18 cellular contexts compared by ENCODE assay signal in the genomic region with DNA sequence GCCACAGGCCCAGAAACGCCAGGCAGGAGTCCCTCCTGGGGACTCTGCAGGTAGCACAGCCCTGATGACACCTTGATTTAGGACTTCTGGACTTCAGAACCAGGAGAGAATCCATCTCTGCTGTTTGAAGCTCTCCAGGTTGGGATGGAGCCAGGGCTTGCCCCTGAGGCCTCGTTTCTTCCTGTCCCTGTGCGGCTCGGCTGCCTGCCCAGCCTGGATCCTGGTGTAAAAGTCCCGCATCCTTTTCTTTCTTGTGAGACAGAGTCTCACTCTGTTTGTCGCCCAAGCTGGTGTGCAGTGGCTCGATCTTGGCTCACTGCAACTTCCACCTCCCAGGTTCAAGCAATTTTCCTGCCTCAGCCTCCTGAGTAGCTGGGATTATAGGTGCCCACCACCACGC. TPM values are rescaled to one million over a fixed set of nuclear protein-coding genes. Genes with fewer than 3 reads are reported as not detected.
A peak's percentile ranks its signal among the peaks of the same experiment; 100 is the strongest.
DNase-seq lines count a peak whose midpoint lies in the region; FAIRE-seq and TF ChIP-seq lines count a peak whose summit lies in the region.
"Had no signal": no experiment of that assay in that cellular context is flagged by ENCODE, and none has a peak within 500 bp of the region (broad histone marks: within the 10 kb centered on the region; RNA-seq: fewer than 3 reads in every experiment).

No MANE protein-coding gene starts in this region.

- in situ Hi-C loops in mammary epithelial cell (cut with MboI; ENCODE audit: low sequenced_read_pairs in 2 of 2): loop anchor here in 1 of 2 donors (10.0 kb wide), 1 partner anchor 58 kb away; no protein-coding TSS in a partner anchor

- H3K4me3 ChIP-seq in mammary epithelial cell (replicated peaks in 1 of 3; ENCODE audit: insufficient read depth in 1 of 3, low read depth in 2 of 3, low read length in 3 of 3): no peak overlapping the region
- H3K4me3 ChIP-seq in kidney (ENCODE audit: low read length in 2 of 2): no peak overlapping the region
- H3K4me3 ChIP-seq in osteoblast (ENCODE audit: insufficient read depth, low read length): no peak overlapping the region
- H3K4me3 ChIP-seq: GM23338 had no signal

- POLR2A ChIA-PET in MCF 10A (lab: Yijun Ruan, JAX): interaction anchor here (0.9 kb wide), 1 partner anchor 20 kb away, joined by 4 read pairs; no protein-coding TSS in a partner anchor

- H3K27ac Mint-ChIP-seq in MCF 10A (ENCODE audit: low read depth, unreplicated experiment): peak overlapping the region; percentile 22
- H3K27ac Mint-ChIP-seq: CD4-positive, alpha-beta T cell; GM23338; H9 had no signal

- intact Hi-C loops in MCF 10A (cut with micrococcal nuclease): no loop called here
- intact Hi-C loops in mammary epithelial cell (cut with micrococcal nuclease): no loop called here
- intact Hi-C loops in kidney (cut with DNase I): no loop called here

- CTCF ChIA-PET in MCF 10A (lab: Yijun Ruan, JAX): interaction anchor here (0.9 to 1.3 kb wide), 2 partner anchors 11 to 17 kb away, joined by 3 read pairs; no protein-coding TSS in a partner anchor
- CTCF ChIA-PET in mammary epithelial cell (lab: Charles Lee; ENCODE audit: low non-redundant PET): no interaction called here

- H3K9me3 Mint-ChIP-seq in MCF 10A (ENCODE audit: unreplicated experiment): no peaks in the 10 kb centered on the region
- H3K9me3 Mint-ChIP-seq: CD4-positive, alpha-beta T cell; GM23338; H9 had no signal

- dilution Hi-C loops in mammary epithelial cell (cut with HindIII; ENCODE audit: low sequenced_read_pairs): no loop called here

- H3K36me3 ChIP-seq in mammary epithelial cell (ENCODE audit: insufficient read depth, low read length): no peaks in the 10 kb centered on the region
- H3K36me3 ChIP-seq in kidney (ENCODE audit: control insufficient read depth in 1 of 2, insufficient read depth in 2 of 2, low read length in 2 of 2): no peaks in the 10 kb centered on the region
- no peaks in the 10 kb centered on the region for H3K36me3 ChIP-seq in osteoblast (ENCODE audit: insufficient read depth, low read length)

- H3K4me2 ChIP-seq in mammary epithelial cell (ENCODE audit: insufficient read depth, low read depth, low read length): no peak overlapping the region
- H3K4me2 ChIP-seq in osteoblast (ENCODE audit: insufficient read depth, low read length): no peak overlapping the region
- H3K4me2 ChIP-seq: GM23338 had no signal

- no peak for FAIRE-seq in kidney (lab: Jason Lieb, UNC)
- FAIRE-seq: GM12891, GM18507 had no signal

- no peak overlapping the region for H3K4me3 Mint-ChIP-seq in MCF 10A (ENCODE audit: unreplicated experiment)
- H3K4me3 Mint-ChIP-seq: CD4-positive, alpha-beta T cell; CD8-positive, alpha-beta memory T cell; GM23338; H9 had no signal

- no peaks in the 10 kb centered on the region for H4K20me1 ChIP-seq in mammary epithelial cell (ENCODE audit: insufficient read depth, low read length)
- no peaks in the 10 kb centered on the region for H4K20me1 ChIP-seq in osteoblast (ENCODE audit: insufficient read depth, low read length)

- H3K4me1 ChIP-seq in mammary epithelial cell (ENCODE audit: insufficient read depth, low read length): peaks cover 4% of the 10 kb centered on the region
- H3K4me1 ChIP-seq in kidney (ENCODE audit: control insufficient read depth in 1 of 2, insufficient read depth in 1 of 2, low read depth in 1 of 2, low read length in 2 of 2): peaks cover 0 to under 1% of the 10 kb centered on the region in 2 donors
- no peaks in the 10 kb centered on the region for H3K4me1 ChIP-seq in osteoblast (ENCODE audit: insufficient read depth, low read length)

- H3K27me3 Mint-ChIP-seq in MCF 10A (ENCODE audit: insufficient read depth, unreplicated experiment): peaks cover 8% of the 10 kb centered on the region

- no peak overlapping the region for H3K9ac ChIP-seq in mammary epithelial cell (ENCODE audit: insufficient read depth, low read length)
- no peak overlapping the region for H3K9ac ChIP-seq in kidney (ENCODE audit: low read length in 2 of 2)

- H3K9me3 ChIP-seq in mammary epithelial cell (replicated peaks; ENCODE audit: insufficient read depth, low read length): no peaks in the 10 kb centered on the region
- H3K9me3 ChIP-seq in kidney (ENCODE audit: control insufficient read depth in 1 of 2, low read length in 2 of 2): no peaks in the 10 kb centered on the region
- no peaks in the 10 kb centered on the region for H3K9me3 ChIP-seq in osteoblast (ENCODE audit: low read depth, low read length)

- BruUV-seq in MCF 10A (replicated peaks; lab: Mats Ljungman, UMichigan) (no TSS peak), mammary epithelial cell (replicated peaks; lab: Mats Ljungman, UMichigan) (no TSS peak)

- H2AFZ ChIP-seq in mammary epithelial cell (ENCODE audit: low read depth, low read length) (no peak overlapping the region), osteoblast (ENCODE audit: low read length) (no peak overlapping the region)
- H2AFZ ChIP-seq: GM23338 had no signal

- H3K27me3 ChIP-seq in mammary epithelial cell (ENCODE audit: insufficient read depth, low read length): no peaks in the 10 kb centered on the region
- H3K27me3 ChIP-seq in osteoblast (ENCODE audit: insufficient read depth, low read length): peaks cover 20% of the 10 kb centered on the region

- H3K36me3 Mint-ChIP-seq in MCF 10A (ENCODE audit: insufficient read depth, unreplicated experiment): no peaks in the 10 kb centered on the region

- TF ChIP-seq CTCF in MCF 10A (IDR thresholded peaks at IDR 0.05; ENCODE audit: unreplicated experiment): no peak
- no peak for TF ChIP-seq CTCF in mammary epithelial cell (conservative IDR thresholded peaks at IDR 0.05 in 1 of 2, IDR thresholded peaks at IDR 0.05 in 1 of 2; ENCODE audit: extremely low read depth in 1 of 2, insufficient read depth in 1 of 2, low read depth in 1 of 2, low read length in 2 of 2)
- no peak for TF ChIP-seq CTCF in C4-2B (conservative IDR thresholded peaks at IDR 0.05)
- no peak for TF ChIP-seq CTCF in kidney (IDR thresholded peaks at IDR 0.05; ENCODE audit: borderline replicate concordance, extremely low read depth, insufficient read depth)
- TF ChIP-seq CTCF in osteoblast (IDR thresholded peaks at IDR 0.05; ENCODE audit: extremely low read depth, low read depth, low read length): no peak

- H3K4me1 Mint-ChIP-seq in MCF 10A (ENCODE audit: insufficient read depth, unreplicated experiment): no peaks in the 10 kb centered on the region

- H3K79me2 ChIP-seq in mammary epithelial cell (ENCODE audit: insufficient read depth, low read length) (no peaks in the 10 kb centered on the region), osteoblast (ENCODE audit: insufficient read depth, low read length) (no peaks in the 10 kb centered on the region)

- 31% methylated on average over 6 of the region's 8 CpGs for WGBS in mammary epithelial cell (ENCODE audit: low coverage, missing lambda C conversion rate)

- H3K27ac ChIP-seq in mammary epithelial cell (ENCODE audit: insufficient read depth, low read depth, low read length): no peak overlapping the region
- peak overlapping the region; percentile 28 for H3K27ac ChIP-seq in C4-2B
- no peak overlapping the region for H3K27ac ChIP-seq in kidney (ENCODE audit: low read depth in 2 of 2, low read length in 2 of 2)
- H3K27ac ChIP-seq in osteoblast (ENCODE audit: low read depth, low read length): no peak overlapping the region
- no peak overlapping the region for H3K27ac ChIP-seq in caudate nucleus (ENCODE audit: low read depth, low read length)

- DNase-seq in MCF 10A (ENCODE audit: unreplicated experiment) (no peak), mammary epithelial cell (no peak), kidney (peak; percentile 4), osteoblast (ENCODE audit: insufficient read length, low spot score, missing footprints) (peak; percentile 11), caudate nucleus (lab: John Stamatoyannopoulos, UW) (no peak)
- no peak for DNase-seq in stimulated activated CD4-positive, alpha-beta T cell treated with anti-CD3 and anti-CD28 coated beads, Interleukin-4, amount 100 ng/mL, for 1 hour
- DNase-seq: C1 segment of cervical spinal cord; Calu3; CD4-positive, alpha-beta T cell; CD8-positive, alpha-beta memory T cell; DMS53; DMS79 treated with DMSO at 0.1 percent for 48 hours; GF-D8; H9 had no signal

RNA-seq across cellular contexts. Expression of a gene that starts 17.9 kb away (rescaled TPM):
- 85.8 and 89.7 TPM in 2 replicates for total RNA-seq in MCF 10A (2022)
- 10 to 100 TPM; 28.5 to 34.7 TPM for total RNA-seq in mammary epithelial cell
- polyA plus RNA-seq in mammary epithelial cell: 11.2 TPM
- 2.2 TPM for polyA minus RNA-seq in mammary epithelial cell
- total RNA-seq in kidney: 26.8 TPM
- polyA plus RNA-seq in kidney (ENCODE audit: insufficient read depth, low read depth, low replicate concordance): 7.1 TPM
- 17.1 and 22.1 TPM in 2 replicates for total RNA-seq in osteoblast

Comparison
In these comparisons a context has a peak if more than half of its experiments do, and no peak if none do; other contexts are left out.
1. DNase-seq: peak in kidney (single experiment) and osteoblast (single experiment); none in MCF 10A (single experiment), mammary epithelial cell (single experiment), stimulated activated CD4-positive, alpha-beta T cell treated with anti-CD3 and anti-CD28 coated beads, Interleukin-4, amount 100 ng/mL, for 1 hour (single experiment) and caudate nucleus (0 of 61).